Comparison of ENCODE assay signal across 1 cellular context in the genomic region with DNA sequence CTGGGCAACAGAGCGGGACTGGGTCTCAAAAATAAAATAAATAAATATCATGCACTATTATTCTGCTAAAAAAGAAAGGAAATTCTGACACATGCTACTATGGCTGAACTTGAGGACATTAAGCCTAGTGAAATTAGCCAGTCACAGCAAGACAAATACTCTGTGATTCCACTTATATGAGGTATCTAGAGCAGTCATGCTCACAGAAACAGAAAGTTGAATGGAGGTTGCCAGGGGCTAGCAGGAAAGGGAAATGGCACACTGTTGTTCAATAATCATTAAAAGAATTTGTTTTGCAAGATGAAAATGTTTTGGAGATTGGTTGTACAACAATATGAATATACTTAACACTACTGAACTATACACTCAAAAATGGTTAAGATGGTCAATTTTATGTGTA.
TF ChIP-seq lines count a peak whose summit lies in the region.

No MANE protein-coding gene starts in this region.

TF ChIP-seq in IMR-90, 13 proteins besides CTCF, POLR2A, EP300 and RAD21 (continued from another document):
- TF ChIP-seq USF2 (IDR thresholded peaks at IDR 0.05; ENCODE audit: low read depth, low read length), result no peak
- no peak for TF ChIP-seq BHLHE40 (IDR thresholded peaks at IDR 0.05; ENCODE audit: low read depth, low read length)
TF ChIP-seq in IMR-90: peak in this region for 0.
